Comparison of ENCODE assay signal across 9 cellular contexts in genomic region chr3:195893916-195894315, GRCh38. TPM values are rescaled to one million over a fixed set of nuclear protein-coding genes. Genes with fewer than 3 reads are reported as not detected.
DNase-seq lines count a peak whose midpoint lies in the region; ATAC-seq and TF ChIP-seq lines count a peak whose summit lies in the region.
"Had no signal": no experiment of that assay in that cellular context is flagged by ENCODE, and none has a peak within 500 bp of the region (broad histone marks: within the 10 kb centered on the region; RNA-seq: fewer than 3 reads in every experiment).

No MANE protein-coding gene starts in this region.

- H3K36me3 Mint-ChIP-seq in activated T-cell treated with anti-CD3 and anti-CD28 coated beads, Interleukin-2, amount 50 U/mL, for 24 hours (ENCODE audit: low read depth), result peaks cover 9% of the 10 kb centered on the region
- H3K36me3 Mint-ChIP-seq in T-cell, result no peaks in the 10 kb centered on the region

- POLR2A ChIA-PET in T-cell (lab: Charles Lee), result interaction anchor here in 1 of 2 donors (0.6 to 0.7 kb wide), 3 partner anchors 11 to 426 kb away, joined by 3 to 5 read pairs (median 3); no protein-coding TSS in a partner anchor

- DNase-seq in activated T-cell treated with anti-CD3 and anti-CD28 coated beads, Interleukin-2, amount 50 U/mL, for 24 hours, result no peak
- no peak for DNase-seq in activated T-cell treated with anti-CD3 and anti-CD28 coated beads, Interleukin-2, amount 50 U/mL, for 48 hours
- no peak for DNase-seq in T-cell
- no peak for DNase-seq in stimulated activated naive CD8-positive, alpha-beta T cell treated with anti-CD3 and anti-CD28 coated beads, Interleukin-15, amount 100 ng/mL, for 72 hours
- DNase-seq in RKO (ENCODE audit: low spot score), result no peak
- no peak for DNase-seq in foreskin fibroblast
- DNase-seq in AG20443 (ENCODE audit: low spot score), result no peak

- H3K4me1 ChIP-seq in gastroesophageal sphincter, result peaks cover 5 to 94% (median 33%) of the 10 kb centered on the region in 3 donors

- peak overlapping the region; percentile 90 for H3K27ac Mint-ChIP-seq in activated T-cell treated with anti-CD3 and anti-CD28 coated beads, Interleukin-2, amount 50 U/mL, for 24 hours
- H3K27ac Mint-ChIP-seq in T-cell, result no peak overlapping the region
- H3K27ac Mint-ChIP-seq in stimulated activated naive CD8-positive, alpha-beta T cell treated with anti-CD3 and anti-CD28 coated beads, Interleukin-15, amount 100 ng/mL, for 72 hours, result peak overlapping the region in 1 of 2 donors; percentile 54

- peak overlapping the region; percentile 86 for H3K4me3 Mint-ChIP-seq in activated T-cell treated with anti-CD3 and anti-CD28 coated beads, Interleukin-2, amount 50 U/mL, for 24 hours
- H3K4me3 Mint-ChIP-seq in T-cell, result peak overlapping the region; percentile 24 to 93 (median 89)
- H3K4me3 Mint-ChIP-seq in stimulated activated naive CD8-positive, alpha-beta T cell treated with anti-CD3 and anti-CD28 coated beads, Interleukin-15, amount 100 ng/mL, for 72 hours, result peak overlapping the region; percentile 44 to 92

- H3K27me3 Mint-ChIP-seq in activated T-cell treated with anti-CD3 and anti-CD28 coated beads, Interleukin-2, amount 50 U/mL, for 24 hours, result no peaks in the 10 kb centered on the region
- no peaks in the 10 kb centered on the region for H3K27me3 Mint-ChIP-seq in T-cell
- no peaks in the 10 kb centered on the region for H3K27me3 Mint-ChIP-seq in stimulated activated naive CD8-positive, alpha-beta T cell treated with anti-CD3 and anti-CD28 coated beads, Interleukin-15, amount 100 ng/mL, for 72 hours

- no peaks in the 10 kb centered on the region for H3K36me3 ChIP-seq in gastroesophageal sphincter

- H3K4me1 Mint-ChIP-seq in activated T-cell treated with anti-CD3 and anti-CD28 coated beads, Interleukin-2, amount 50 U/mL, for 24 hours (ENCODE audit: low read depth), result peaks cover 42% of the 10 kb centered on the region
- peaks cover 43 to 59% (median 45%) of the 10 kb centered on the region in 3 donors for H3K4me1 Mint-ChIP-seq in T-cell
- peaks cover 55% of the 10 kb centered on the region for H3K4me1 Mint-ChIP-seq in stimulated activated naive CD8-positive, alpha-beta T cell treated with anti-CD3 and anti-CD28 coated beads, Interleukin-15, amount 100 ng/mL, for 72 hours

- no peaks in the 10 kb centered on the region for H3K9me3 Mint-ChIP-seq in activated T-cell treated with anti-CD3 and anti-CD28 coated beads, Interleukin-2, amount 50 U/mL, for 24 hours
- H3K9me3 Mint-ChIP-seq in T-cell, result no peaks in the 10 kb centered on the region
- no peaks in the 10 kb centered on the region for H3K9me3 Mint-ChIP-seq in stimulated activated naive CD8-positive, alpha-beta T cell treated with anti-CD3 and anti-CD28 coated beads, Interleukin-15, amount 100 ng/mL, for 72 hours

- ATAC-seq in T-cell (replicated peaks in 1 of 4) (no peak), gastroesophageal sphincter (no peak)
- ATAC-seq in stimulated activated naive CD8-positive, alpha-beta T cell treated with anti-CD3 and anti-CD28 coated beads, Interleukin-15, amount 100 ng/mL, for 72 hours, result no peak

- H3K27ac ChIP-seq in gastroesophageal sphincter, result peak overlapping the region; percentile 12 to 93 (median 91)

- CTCF ChIA-PET in T-cell (lab: Charles Lee), result interaction anchor here (0.5 to 3.9 kb wide), 21 partner anchors 9 to 1719 kb away, joined by 3 to 42 read pairs (median 4); partner anchors contain the start of gene TNK2 (in 1 of the 2)

- TF ChIP-seq POLR2A in gastroesophageal sphincter (IDR thresholded peaks at IDR 0.05), result no peak

- WGBS in gastroesophageal sphincter (ENCODE audit: low coverage in 1 of 2), 2 donors, result 20 to 80% methylated on average over 1 of the region's 4 CpGs

- no peaks in the 10 kb centered on the region for H3K27me3 ChIP-seq in gastroesophageal sphincter
- H3K27me3 ChIP-seq: neutrophil had no signal

- TF ChIP-seq EP300 in gastroesophageal sphincter (IDR thresholded peaks at IDR 0.05), result no peak

- TF ChIP-seq CTCF in gastroesophageal sphincter (IDR thresholded peaks at IDR 0.05) (no peak), foreskin fibroblast (IDR thresholded peaks at IDR 0.05; ENCODE audit: low read depth, low read length) (no peak)

- H3K9me3 ChIP-seq in gastroesophageal sphincter, result no peaks in the 10 kb centered on the region
- H3K9me3 ChIP-seq: neutrophil had no signal

- H3K4me3 ChIP-seq in gastroesophageal sphincter (no peak overlapping the region), foreskin fibroblast (ENCODE audit: low read depth in 1 of 2, low read length in 2 of 2) (peak overlapping the region in 1 of 2 donors; percentile 69)

RNA-seq across cellular contexts. Expression of gene TNK2, which starts 14.4 kb away (rescaled TPM):
- 100 to 1,000 TPM; 159 to 198 (median 181) TPM for total RNA-seq in T-cell
- 10 to 100 TPM; 14.5 to 28.8 (median 23.9) TPM for total RNA-seq in gastroesophageal sphincter

Comparison
In these comparisons a context has a peak if more than half of its experiments do, and no peak if none do; other contexts are left out.
1. RNA of gene TNK2, which starts 14.4 kb away (total RNA-seq): 159 to 198 TPM in T-cell; 14.5 to 28.8 TPM in gastroesophageal sphincter; every median in the first group is over 4 times any median in the second.
2. Peak in every context shown above with its lines, with median percentiles within 50 percentile points of each other: H3K4me3 Mint-ChIP-seq.